In genomic region chr11:69209936-69210659, GRCh38 we compare ENCODE assay signal across 1 cellular context.
TF ChIP-seq lines count a peak whose summit lies in the region.

No MANE protein-coding gene starts in this region.

TF ChIP-seq in K562, 482 proteins besides CTCF, POLR2A, EP300 and RAD21 (continued from another document and continues in another):
- peak; percentile 61 for TF ChIP-seq RAD51 (IDR thresholded peaks at IDR 0.05; ENCODE audit: borderline replicate concordance, low read depth)
- TF ChIP-seq TRIM25 (IDR thresholded peaks at IDR 0.05; ENCODE audit: borderline replicate concordance) = no peak
- TF ChIP-seq NUFIP1 (IDR thresholded peaks at IDR 0.05; ENCODE audit: partially characterized antibody) = no peak
- no peak for TF ChIP-seq HMGN3 (IDR thresholded peaks at IDR 0.05; ENCODE audit: borderline replicate concordance, extremely low read depth, insufficient read length, low read depth, low read length)
- no peak for TF ChIP-seq KDM2B (CRISPR knock-in tag; IDR thresholded peaks at IDR 0.05)
- TF ChIP-seq NRF1 (conservative IDR thresholded peaks at IDR 0.05 in 1 of 2, IDR thresholded peaks at IDR 0.05 in 1 of 2) = peak in 1 of 2 experiments; percentile 23; a peak in 2 of 4 replicates
- TF ChIP-seq HMGXB4 (CRISPR knock-in tag; IDR thresholded peaks at IDR 0.05) = no peak
- TF ChIP-seq SRSF3 (IDR thresholded peaks at IDR 0.05; ENCODE audit: insufficient read depth, low read length) = no peak
- no peak for TF ChIP-seq NONO (IDR thresholded peaks at IDR 0.05; ENCODE audit: low read depth in 2 of 2, low read length in 1 of 2)
- TF ChIP-seq MCM7 (IDR thresholded peaks at IDR 0.05) = no peak
- no peak for TF ChIP-seq ARHGAP35 (IDR thresholded peaks at IDR 0.05; ENCODE audit: partially characterized antibody)
- no peak for TF ChIP-seq SREBF2 (CRISPR knock-in tag; IDR thresholded peaks at IDR 0.05)
- TF ChIP-seq HES1 (IDR thresholded peaks at IDR 0.05; ENCODE audit: low read depth) = no peak
- peak; percentile 14; the same call in 1 of the 2 replicates for TF ChIP-seq ARID1B (IDR thresholded peaks at IDR 0.05)
- peak; percentile 56 for TF ChIP-seq BHLHE40 (IDR thresholded peaks at IDR 0.05; ENCODE audit: low read length)
- TF ChIP-seq HMBOX1 (IDR thresholded peaks at IDR 0.05) = no peak
- TF ChIP-seq MAX (CRISPR knock-in tag; IDR thresholded peaks at IDR 0.05) = peak; percentile 84
- peak in 1 of 2 experiments; percentile 24 for TF ChIP-seq E2F6 (IDR thresholded peaks at IDR 0.05; ENCODE audit: borderline replicate concordance in 1 of 2, extremely low read depth in 1 of 2, insufficient read depth in 1 of 2, insufficient read length in 1 of 2, low read depth in 1 of 2, low read length in 1 of 2, poor library complexity in 1 of 2, severe bottlenecking in 1 of 2)
- TF ChIP-seq ZNF449 (CRISPR knock-in tag; IDR thresholded peaks at IDR 0.05) = no peak
- no peak for TF ChIP-seq MLLT1 (IDR thresholded peaks at IDR 0.05)
- TF ChIP-seq FOXP1 (CRISPR knock-in tag; IDR thresholded peaks at IDR 0.05) = no peak
- no peak for TF ChIP-seq PHF21A (IDR thresholded peaks at IDR 0.05; ENCODE audit: borderline replicate concordance, low read depth)
- no peak for TF ChIP-seq SMARCE1 (IDR thresholded peaks at IDR 0.05)
- no peak for TF ChIP-seq ZNF146 (CRISPR knock-in tag; IDR thresholded peaks at IDR 0.05; ENCODE audit: unreplicated experiment)
- no peak for TF ChIP-seq HLTF (IDR thresholded peaks at IDR 0.05)
- TF ChIP-seq ZNF318 (IDR thresholded peaks at IDR 0.05; ENCODE audit: borderline replicate concordance in 1 of 2, low read depth in 1 of 2) = no peak
- peak; percentile 55 for TF ChIP-seq USF2 (CRISPR knock-in tag; IDR thresholded peaks at IDR 0.05)
- no peak for TF ChIP-seq CUX1 (CRISPR knock-in tag; IDR thresholded peaks at IDR 0.05)
- TF ChIP-seq GATAD2B (IDR thresholded peaks at IDR 0.05; ENCODE audit: borderline replicate concordance) = no peak
- TF ChIP-seq HIVEP1 (CRISPR knock-in tag; IDR thresholded peaks at IDR 0.05) = no peak
